ENCODE assay signal across 1 cellular context in genomic region chr2:72999729-73000725, GRCh38.
TF ChIP-seq lines count a peak whose summit lies in the region.

No MANE protein-coding gene starts in this region.

TF ChIP-seq in A549, 52 proteins besides CTCF, POLR2A, EP300 and RAD21:
- TF ChIP-seq BCL3 (IDR thresholded peaks at IDR 0.05) (no peak), MAFK (IDR thresholded peaks at IDR 0.05; ENCODE audit: partially characterized antibody) (no peak), EHF (CRISPR knock-in tag; IDR thresholded peaks at IDR 0.05) (no peak), SMC3 (IDR thresholded peaks at IDR 0.05) (no peak), EHMT2 (IDR thresholded peaks at IDR 0.05; ENCODE audit: low read depth) (no peak), JUNB (IDR thresholded peaks at IDR 0.05) (no peak), ZSCAN20 (CRISPR knock-in tag; IDR thresholded peaks at IDR 0.05) (no peak), KDM1A (IDR thresholded peaks at IDR 0.05; ENCODE audit: low read depth) (no peak), NR3C1 (IDR thresholded peaks at IDR 0.05) (no peak), CBX2 (IDR thresholded peaks at IDR 0.05; ENCODE audit: borderline replicate concordance, low read depth) (no peak)
